In genomic region chr10:110356628-110357245, GRCh38 we compare ENCODE assay signal across 9 cellular contexts. TPM values are rescaled to one million over a fixed set of nuclear protein-coding genes. Genes with fewer than 3 reads are reported as not detected.
A peak's percentile ranks its signal among the peaks of the same experiment; 100 is the strongest.
DNase-seq lines count a peak whose midpoint lies in the region; ATAC-seq and TF ChIP-seq lines count a peak whose summit lies in the region.
"Had no signal": no experiment of that assay in that cellular context is flagged by ENCODE, and none has a peak within 500 bp of the region (broad histone marks: within the 10 kb centered on the region; RNA-seq: fewer than 3 reads in every experiment).

No MANE protein-coding gene starts in this region.

- peak; percentile 82 for ATAC-seq in GM18498 (IDR thresholded peaks at IDR 0.05; ENCODE audit: unreplicated experiment)
- peak; percentile 67 for ATAC-seq in HG02571 (IDR thresholded peaks at IDR 0.05; ENCODE audit: unreplicated experiment)
- peak; percentile 78 to 80 for ATAC-seq in activated naive CD4-positive, alpha-beta T cell treated with anti-CD3 and anti-CD28 coated beads, Interleukin-2, amount 50 U/mL, for 72 hours
- ATAC-seq in mucosa of descending colon: peak; percentile 71

- POLR2A ChIA-PET in PC-9 (lab: Charles Lee; ENCODE audit: unreplicated experiment): no interaction called here

- CTCF ChIA-PET in PC-9 (lab: Charles Lee): no interaction called here

- no peaks in the 10 kb centered on the region for H3K9me2 ChIP-seq in PC-9 (ENCODE audit: insufficient read depth)

- in situ Hi-C loops in G401 (cut with HindIII; ENCODE audit: low sequenced_read_pairs): loop anchor here (10.0 kb wide), 1 partner anchor 188 kb away; no protein-coding TSS in a partner anchor

- TF ChIP-seq CTCF in PC-9 (conservative IDR thresholded peaks at IDR 0.05) (no peak), mucosa of descending colon (IDR thresholded peaks at IDR 0.05) (no peak)

- no peaks in the 10 kb centered on the region for H4K20me1 ChIP-seq in PC-9 (ENCODE audit: insufficient read depth)

- H3K36me3 Mint-ChIP-seq in activated naive CD4-positive, alpha-beta T cell treated with anti-CD3 and anti-CD28 coated beads, Interleukin-2, amount 50 U/mL, for 72 hours: no peaks in the 10 kb centered on the region

- H3K36me3 ChIP-seq in PC-9 (ENCODE audit: low read depth): no peaks in the 10 kb centered on the region
- no peaks in the 10 kb centered on the region for H3K36me3 ChIP-seq in mucosa of descending colon (ENCODE audit: low read depth)

- H3K27me3 ChIP-seq in PC-9 (ENCODE audit: insufficient read depth, low read depth): no peaks in the 10 kb centered on the region

- DNase-seq in PC-9: peak; percentile 71 to 84
- DNase-seq in activated naive CD4-positive, alpha-beta T cell treated with anti-CD3 and anti-CD28 coated beads, Interleukin-2, amount 50 U/mL, for 72 hours (ENCODE audit: low spot score in 2 of 2): peak; percentile 74 to 87
- peak; percentile 49 to 82 (median 59) for DNase-seq in mucosa of descending colon
- peak; percentile 83 for DNase-seq in ureter (ENCODE audit: low spot score)
- DNase-seq in superior temporal gyrus (ENCODE audit: extremely low spot score): no peak
- DNase-seq in G401 (ENCODE audit: low spot score): no peak

- H3K27ac Mint-ChIP-seq in activated naive CD4-positive, alpha-beta T cell treated with anti-CD3 and anti-CD28 coated beads, Interleukin-2, amount 50 U/mL, for 72 hours: peak overlapping the region; percentile 91 to 99

- peaks cover 45% of the 10 kb centered on the region for H3F3A ChIP-seq in PC-9 (ENCODE audit: insufficient read depth, low read depth)

- H3K4me1 ChIP-seq in PC-9 (replicated peaks; ENCODE audit: insufficient read depth) (peaks cover 91% of the 10 kb centered on the region), mucosa of descending colon (ENCODE audit: low read depth) (no peaks in the 10 kb centered on the region)

- no TSS peak for BruUV-seq in PC-9 (replicated peaks; lab: Mats Ljungman, UMichigan)

- H3K27ac ChIP-seq in PC-9: peak overlapping the region; percentile 95
- H3K27ac ChIP-seq: SK-N-MC had no signal

- no peaks in the 10 kb centered on the region for H3K9me3 Mint-ChIP-seq in activated naive CD4-positive, alpha-beta T cell treated with anti-CD3 and anti-CD28 coated beads, Interleukin-2, amount 50 U/mL, for 72 hours

- intact Hi-C loops in PC-9 (cut with micrococcal nuclease; ENCODE audit: unreplicated experiment) (loop anchor here (1.0 kb wide), 1 partner anchor 42 kb away; no protein-coding TSS in a partner anchor), mucosa of descending colon (cut with DNase I, micrococcal nuclease) (loop anchor here in 1 of 2 donors (10.0 kb wide), 1 partner anchor 138 kb away; the partner anchor contains the start of gene DUSP5)

- H3K9me3 ChIP-seq in PC-9 (ENCODE audit: insufficient read depth, low read depth) (no peaks in the 10 kb centered on the region), mucosa of descending colon (no peaks in the 10 kb centered on the region)

- H3K4me2 ChIP-seq in PC-9: peak overlapping the region; percentile 59

- H2AFZ ChIP-seq in PC-9: no peak overlapping the region

- H3K4me3 ChIP-seq in PC-9: no peak overlapping the region
- no peak overlapping the region for H3K4me3 ChIP-seq in mucosa of descending colon
- H3K4me3 ChIP-seq: SK-N-MC had no signal

- no peaks in the 10 kb centered on the region for H3K79me2 ChIP-seq in PC-9 (ENCODE audit: low read depth)

RNA-seq across cellular contexts. Expression of gene SMNDC1, which starts 52.0 kb away (rescaled TPM):
- 23.1 and 26.9 TPM in 2 replicates for total RNA-seq in PC-9 (2021)
- 10 to 100 TPM; 37.9 to 65.1 TPM for total RNA-seq in activated naive CD4-positive, alpha-beta T cell treated with anti-CD3 and anti-CD28 coated beads, Interleukin-2, amount 50 U/mL, for 72 hours
- total RNA-seq in mucosa of descending colon: 10 to 100 TPM; 19.3 to 30.1 (median 24.8) TPM
- 27.9 TPM for total RNA-seq in ureter
- 11.1 and 13.5 TPM in 2 replicates for total RNA-seq in G401 (2014; rRNA removed; shearing (Covaris generic))

Comparison
In these comparisons a context has a peak if more than half of its experiments do, and no peak if none do; other contexts are left out.
1. DNase-seq: peak in PC-9 (2 of 2), activated naive CD4-positive, alpha-beta T cell treated with anti-CD3 and anti-CD28 coated beads, Interleukin-2, amount 50 U/mL, for 72 hours (2 of 2), mucosa of descending colon (3 of 3) and ureter (single experiment); none in superior temporal gyrus (single experiment) and G401 (single experiment).
2. Peak in every context shown above with its lines, with median percentiles within 50 percentile points of each other: ATAC-seq.